29 cellular contexts compared by ENCODE assay signal in genomic region chr5:173371400-173371799, GRCh38.
"Had no signal": no experiment of that assay in that cellular context is flagged by ENCODE, and none has a peak within 500 bp of the region (broad histone marks: within the 10 kb centered on the region; RNA-seq: fewer than 3 reads in every experiment).

No MANE protein-coding gene starts in this region.

- H3K27ac Mint-ChIP-seq: dendritic cell treated with granulocyte-macrophage colony-stimulating factor and Interleukin-4, amounts not matched to agents 40 ng/mL and 50 ng/mL, for 4 days; effector memory CD8-positive, alpha-beta T cell; endodermal cell had no signal

- H3K4me1 ChIP-seq: colonic mucosa, esophagus muscularis mucosa, esophagus squamous epithelium, foreskin keratinocyte, gastrocnemius medialis, gastroesophageal sphincter, heart left ventricle, heart right ventricle had no signal

- DNase-seq: colonic mucosa; cortex of kidney; dermis blood vessel endothelial cell; dorsolateral prefrontal cortex; effector CD4-positive, alpha-beta T cell; effector CD8-positive, alpha-beta T cell; effector memory CD4-positive, alpha-beta T cell; effector memory CD8-positive, alpha-beta T cell; endodermal cell; erythroblast; esophagus squamous epithelium; foreskin fibroblast; foreskin keratinocyte; foreskin melanocyte; gastrocnemius medialis; glutamatergic neuron; head of caudate nucleus; heart left ventricle; heart right ventricle had no signal

- H3K4me1 Mint-ChIP-seq: endodermal cell had no signal

- H3K27ac ChIP-seq: colonic mucosa, coronary artery, dorsolateral prefrontal cortex, epithelial cell of prostate, esophagus muscularis mucosa, esophagus squamous epithelium, foreskin keratinocyte, gastrocnemius medialis, gastroesophageal sphincter, heart left ventricle, heart right ventricle had no signal

- H3K9me3 ChIP-seq: colonic mucosa, esophagus squamous epithelium had no signal

- ATAC-seq: effector memory CD8-positive, alpha-beta T cell; esophagus mucosa; foreskin keratinocyte; gastrocnemius medialis; gastroesophageal sphincter; heart left ventricle; heart right ventricle had no signal

- H3K36me3 ChIP-seq: colonic mucosa, esophagus muscularis mucosa, esophagus squamous epithelium, gastrocnemius medialis, gastroesophageal sphincter, heart left ventricle, heart right ventricle had no signal

- FAIRE-seq: colon, endometrium, endothelial cell of umbilical vein, frontal cortex had no signal

- H3K4me3 ChIP-seq: colonic mucosa, coronary artery, dorsolateral prefrontal cortex, esophagus muscularis mucosa, esophagus squamous epithelium, gastrocnemius medialis, gastroesophageal sphincter, heart left ventricle, heart right ventricle had no signal

- H3K4me3 Mint-ChIP-seq: dendritic cell treated with granulocyte-macrophage colony-stimulating factor and Interleukin-4, amounts not matched to agents 40 ng/mL and 50 ng/mL, for 4 days; effector memory CD8-positive, alpha-beta T cell; endodermal cell had no signal

- H3K27me3 ChIP-seq: colonic mucosa, esophagus muscularis mucosa, foreskin keratinocyte, gastrocnemius medialis, gastroesophageal sphincter, heart right ventricle had no signal

- H3K9me3 Mint-ChIP-seq: dendritic cell treated with granulocyte-macrophage colony-stimulating factor and Interleukin-4, amounts not matched to agents 40 ng/mL and 50 ng/mL, for 4 days had no signal
